11 cellular contexts compared by ENCODE assay signal in genomic region chr5:66498791-66499207, GRCh38.
DNase-seq lines count a peak whose midpoint lies in the region; ATAC-seq and TF ChIP-seq lines count a peak whose summit lies in the region.
"Had no signal": no experiment of that assay in that cellular context is flagged by ENCODE, and none has a peak within 500 bp of the region (broad histone marks: within the 10 kb centered on the region; RNA-seq: fewer than 3 reads in every experiment).

No MANE protein-coding gene starts in this region.

- no peak overlapping the region for H3K4me3 Mint-ChIP-seq in activated T-helper 1 cell treated with anti-CD3 and anti-CD28 coated beads, Interleukin-12 subunit alpha, Interleukin-12 subunit beta, Interleukin-2, Interleukin-4 antibody, amounts not matched to agents 30 ng/mL and 10 ng/mL and 1 ng/mL, durations not matched to agents 14 hours and 24 hours and 36 hours
- H3K4me3 Mint-ChIP-seq: T-helper 1 cell treated with Interleukin-12 subunit alpha and Interleukin-12 subunit beta and Interleukin-4 antibody, amounts not matched to agents 30 μg/mL and 1 μg/mL, for 36 hours had no signal

- CTCF ChIA-PET in HEK293 (lab: Yijun Ruan, JAX) = interaction anchor here (1.3 to 1.6 kb wide), 2 partner anchors 9 to 192 kb away, joined by 4 to 7 read pairs; no protein-coding TSS in a partner anchor

- intact Hi-C loops in left ventricle myocardium superior (cut with micrococcal nuclease) = loop anchor here (10.0 kb wide), 1 partner anchor 74 kb away; no protein-coding TSS in a partner anchor
- intact Hi-C loops in activated T-helper 1 cell treated with anti-CD3 and anti-CD28 coated beads, Interleukin-12 subunit alpha, Interleukin-12 subunit beta, Interleukin-2, Interleukin-4 antibody, amounts not matched to agents 30 ng/mL and 10 ng/mL and 1 ng/mL, durations not matched to agents 14 hours and 24 hours and 36 hours (cut with micrococcal nuclease) = no loop called here

- H3K4me1 ChIP-seq in HEK293 (ENCODE audit: control insufficient read depth, insufficient read depth, low read length) = no peaks in the 10 kb centered on the region
- H3K4me1 ChIP-seq: right lobe of liver had no signal

- H3K9me3 ChIP-seq in HEK293 (ENCODE audit: control insufficient read depth, insufficient read depth, low read depth, low read length) = no peaks in the 10 kb centered on the region
- H3K9me3 ChIP-seq: right lobe of liver had no signal

- H3K36me3 Mint-ChIP-seq in activated T-helper 1 cell treated with anti-CD3 and anti-CD28 coated beads, Interleukin-12 subunit alpha, Interleukin-12 subunit beta, Interleukin-2, Interleukin-4 antibody, amounts not matched to agents 30 ng/mL and 10 ng/mL and 1 ng/mL, durations not matched to agents 14 hours and 24 hours and 36 hours (ENCODE audit: low read depth) = no peaks in the 10 kb centered on the region

- H3K27ac ChIP-seq in HEK293 (ENCODE audit: extremely low read depth, low read depth, low read length) = no peak overlapping the region
- H3K27ac ChIP-seq: right lobe of liver had no signal

- H3K4me1 Mint-ChIP-seq in activated T-helper 1 cell treated with anti-CD3 and anti-CD28 coated beads, Interleukin-12 subunit alpha, Interleukin-12 subunit beta, Interleukin-2, Interleukin-4 antibody, amounts not matched to agents 30 ng/mL and 10 ng/mL and 1 ng/mL, durations not matched to agents 14 hours and 24 hours and 36 hours (ENCODE audit: low read depth) = no peaks in the 10 kb centered on the region

- DNase-seq in AG20443 (ENCODE audit: low spot score) = peak; percentile 55
- DNase-seq in SW480 (ENCODE audit: low spot score) = peak; percentile 5
- no peak for DNase-seq in left ventricle myocardium superior
- no peak for DNase-seq in NOMO-1 (lab: John Stamatoyannopoulos, UW; ENCODE audit: unreplicated experiment in 2 of 2)
- no peak for DNase-seq in activated T-helper 1 cell treated with anti-CD3 and anti-CD28 coated beads, Interleukin-12 subunit alpha, Interleukin-12 subunit beta, Interleukin-2, Interleukin-4 antibody, amounts not matched to agents 30 ng/mL and 10 ng/mL and 1 ng/mL, durations not matched to agents 14 hours and 24 hours and 36 hours (ENCODE audit: low spot score)
- DNase-seq: IMR-90, right lobe of liver had no signal

- POLR2A ChIA-PET in HEK293 (lab: Yijun Ruan, JAX) = no interaction called here

- H3K9me3 Mint-ChIP-seq in activated T-helper 1 cell treated with anti-CD3 and anti-CD28 coated beads, Interleukin-12 subunit alpha, Interleukin-12 subunit beta, Interleukin-2, Interleukin-4 antibody, amounts not matched to agents 30 ng/mL and 10 ng/mL and 1 ng/mL, durations not matched to agents 14 hours and 24 hours and 36 hours = no peaks in the 10 kb centered on the region
- H3K9me3 Mint-ChIP-seq: T-helper 1 cell treated with Interleukin-12 subunit alpha and Interleukin-12 subunit beta and Interleukin-4 antibody, amounts not matched to agents 30 μg/mL and 1 μg/mL, for 36 hours had no signal

- no peak for TF ChIP-seq CTCF in HEK293 (tag by site-specific recombination; IDR thresholded peaks at IDR 0.05)

- no peaks in the 10 kb centered on the region for H3K27me3 Mint-ChIP-seq in activated T-helper 1 cell treated with anti-CD3 and anti-CD28 coated beads, Interleukin-12 subunit alpha, Interleukin-12 subunit beta, Interleukin-2, Interleukin-4 antibody, amounts not matched to agents 30 ng/mL and 10 ng/mL and 1 ng/mL, durations not matched to agents 14 hours and 24 hours and 36 hours (ENCODE audit: insufficient read depth)

- H3K27ac Mint-ChIP-seq in activated T-helper 1 cell treated with anti-CD3 and anti-CD28 coated beads, Interleukin-12 subunit alpha, Interleukin-12 subunit beta, Interleukin-2, Interleukin-4 antibody, amounts not matched to agents 30 ng/mL and 10 ng/mL and 1 ng/mL, durations not matched to agents 14 hours and 24 hours and 36 hours = no peak overlapping the region
- H3K27ac Mint-ChIP-seq: T-helper 1 cell treated with Interleukin-12 subunit alpha and Interleukin-12 subunit beta and Interleukin-4 antibody, amounts not matched to agents 30 μg/mL and 1 μg/mL, for 36 hours had no signal

- H3K4me3 ChIP-seq in HEK293 (ENCODE audit: low read depth, low read length) = no peak overlapping the region
- H3K4me3 ChIP-seq: right lobe of liver had no signal

- no peaks in the 10 kb centered on the region for H3K36me3 ChIP-seq in HEK293 (ENCODE audit: control insufficient read depth in 2 of 2, insufficient read depth in 1 of 2, low read length in 2 of 2)
- H3K36me3 ChIP-seq: right lobe of liver had no signal

- ATAC-seq in left ventricle myocardium superior (peak; percentile 93), GM18858 (IDR thresholded peaks at IDR 0.05; ENCODE audit: unreplicated experiment) (no peak), GM21717 (IDR thresholded peaks at IDR 0.05; ENCODE audit: unreplicated experiment) (no peak)

TF ChIP-seq in HEK293, 187 proteins besides CTCF, POLR2A, EP300 and RAD21:
- TF ChIP-seq YY1 (tag by site-specific recombination; IDR thresholded peaks at IDR 0.05) (no peak), GLIS2 (tag by site-specific recombination; IDR thresholded peaks at IDR 0.05) (no peak), ZNF530 (tag by site-specific recombination; IDR thresholded peaks at IDR 0.05; ENCODE audit: low read depth) (no peak), ZNF362 (tag by site-specific recombination; IDR thresholded peaks at IDR 0.05) (no peak), ZNF654 (tag by site-specific recombination; IDR thresholded peaks at IDR 0.05; ENCODE audit: low read depth) (peak; percentile 20; the same call in 1 of the 2 replicates), ZNF112 (tag by site-specific recombination; IDR thresholded peaks at IDR 0.05) (no peak)

Comparison
In these comparisons a context has a peak if more than half of its experiments do, and no peak if none do; other contexts are left out.
1. DNase-seq: peak in AG20443 (single experiment) and SW480 (single experiment); none in left ventricle myocardium superior (single experiment), NOMO-1 (0 of 2) and activated T-helper 1 cell treated with anti-CD3 and anti-CD28 coated beads, Interleukin-12 subunit alpha, Interleukin-12 subunit beta, Interleukin-2, Interleukin-4 antibody, amounts not matched to agents 30 ng/mL and 10 ng/mL and 1 ng/mL, durations not matched to agents 14 hours and 24 hours and 36 hours (single experiment).